In genomic region chr1:83761084-83761760, GRCh38 we compare ENCODE assay signal across 9 cellular contexts.
DNase-seq lines count a peak whose midpoint lies in the region; ATAC-seq and TF ChIP-seq lines count a peak whose summit lies in the region.
"Had no signal": no experiment of that assay in that cellular context is flagged by ENCODE, and none has a peak within 500 bp of the region (broad histone marks: within the 10 kb centered on the region; RNA-seq: fewer than 3 reads in every experiment).

No MANE protein-coding gene starts in this region.

- H3K4me3 Mint-ChIP-seq in chondrocyte (ENCODE audit: unreplicated experiment), result no peak overlapping the region

- H3K27ac Mint-ChIP-seq in chondrocyte (ENCODE audit: unreplicated experiment), result no peak overlapping the region

- peak overlapping the region; percentile 71 for H3K4me2 ChIP-seq in OCI-LY1 (ENCODE audit: low read length)

- H3K4me1 Mint-ChIP-seq in chondrocyte (ENCODE audit: low read depth), result peaks cover 4% of the 10 kb centered on the region

- H3K27me3 ChIP-seq in OCI-LY1 (ENCODE audit: insufficient read depth, low read length) (no peaks in the 10 kb centered on the region), adrenal gland (no peaks in the 10 kb centered on the region)

- peaks cover 75% of the 10 kb centered on the region for H3K4me1 ChIP-seq in OCI-LY1 (ENCODE audit: insufficient read depth, low read length, severe bottlenecking)
- H3K4me1 ChIP-seq in adrenal gland (replicated peaks in 1 of 2), result no peaks in the 10 kb centered on the region

- H3K36me3 Mint-ChIP-seq in chondrocyte (ENCODE audit: low read depth), result no peaks in the 10 kb centered on the region

- ATAC-seq in GM19035 (IDR thresholded peaks at IDR 0.05; ENCODE audit: unreplicated experiment) (peak; percentile 100), HG02973 (IDR thresholded peaks at IDR 0.05; ENCODE audit: unreplicated experiment) (peak; percentile 99)

- TF ChIP-seq POLR2A in adrenal gland (IDR thresholded peaks at IDR 0.05), result no peak

- H2AFZ ChIP-seq in OCI-LY1 (ENCODE audit: low read length), result no peak overlapping the region

- DNase-seq in COR-L47 (lab: John Stamatoyannopoulos, UW) (peak; percentile 20), chondrocyte (ENCODE audit: low spot score) (no peak), adrenal gland (no peak), dedifferentiated amniotic fluid mesenchymal stem cell (ENCODE audit: extremely low spot score) (no peak), DMS 273 (lab: John Stamatoyannopoulos, UW; ENCODE audit: unreplicated experiment) (no peak)
- DNase-seq: NCI-H2171 had no signal

- peak overlapping the region; percentile 71 for H3K9ac ChIP-seq in OCI-LY1 (ENCODE audit: low read length)

- peaks cover 9% of the 10 kb centered on the region for H3K27me3 Mint-ChIP-seq in chondrocyte (ENCODE audit: low read depth)

- peak overlapping the region; percentile 98 for H3K27ac ChIP-seq in OCI-LY1 (ENCODE audit: low read depth, low read length, poor library complexity, severe bottlenecking)
- no peak overlapping the region for H3K27ac ChIP-seq in adrenal gland

- no peaks in the 10 kb centered on the region for H3K9me3 Mint-ChIP-seq in chondrocyte (ENCODE audit: low read depth)

- peak; percentile 26; the same call in 1 of the 2 replicates for TF ChIP-seq CTCF in OCI-LY1 (IDR thresholded peaks at IDR 0.05; ENCODE audit: low read length)
- TF ChIP-seq CTCF in chondrocyte (IDR thresholded peaks at IDR 0.05), result no peak
- TF ChIP-seq CTCF in adrenal gland (IDR thresholded peaks at IDR 0.05), result no peak

- peak overlapping the region; percentile 32 for H3K4me3 ChIP-seq in OCI-LY1 (ENCODE audit: low read depth, low read length, poor library complexity, severe bottlenecking)
- no peak overlapping the region for H3K4me3 ChIP-seq in adrenal gland

- intact Hi-C loops in adrenal gland (cut with DNase I), result no loop called here

- no peaks in the 10 kb centered on the region for H3K9me2 ChIP-seq in OCI-LY1 (ENCODE audit: low read depth, low read length)

- no peaks in the 10 kb centered on the region; the same call in 1 of the 2 replicates for H3F3A ChIP-seq in OCI-LY1 (ENCODE audit: insufficient read depth, low read length)

- no peaks in the 10 kb centered on the region for H3K79me2 ChIP-seq in OCI-LY1 (ENCODE audit: insufficient read depth, low read length)

- H3K36me3 ChIP-seq in OCI-LY1 (ENCODE audit: insufficient read depth, low read length), result no peaks in the 10 kb centered on the region
- H3K36me3 ChIP-seq in adrenal gland (replicated peaks in 1 of 2), result no peaks in the 10 kb centered on the region

- WGBS in adrenal gland, 4 donors, result 54 to 88% (median 66%) methylated on average over 4 of the region's 4 CpGs

- H3K9me3 ChIP-seq in OCI-LY1 (ENCODE audit: low read length), result no peaks in the 10 kb centered on the region
- no peaks in the 10 kb centered on the region for H3K9me3 ChIP-seq in adrenal gland (replicated peaks in 1 of 3)

- no peaks in the 10 kb centered on the region for H4K20me1 ChIP-seq in OCI-LY1 (ENCODE audit: insufficient read depth, low read length)
